In genomic region chr1:15308135-15308534, GRCh38 we compare ENCODE assay signal across 22 cellular contexts.
DNase-seq lines count a peak whose midpoint lies in the region; ATAC-seq, FAIRE-seq and TF ChIP-seq lines count a peak whose summit lies in the region.
"Had no signal": no experiment of that assay in that cellular context is flagged by ENCODE, and none has a peak within 500 bp of the region (broad histone marks: within the 10 kb centered on the region; RNA-seq: fewer than 3 reads in every experiment).

No MANE protein-coding gene starts in this region.

- H3K36me3 ChIP-seq in HepG2 (replicated peaks in 1 of 2; ENCODE audit: control insufficient read depth in 1 of 2, insufficient read depth in 2 of 2, low read length in 2 of 2), result no peaks in the 10 kb centered on the region

- CTCF ChIA-PET in HepG2 (lab: Yijun Ruan, JAX; ENCODE audit: low intra/inter-chr PET ratio, low total read pairs), result interaction anchor here (0.6 kb wide), 1 partner anchor 28 kb away, joined by 3 read pairs; no protein-coding TSS in a partner anchor

- no TSS peak for BruUV-seq in HepG2 (replicated peaks; lab: Mats Ljungman, UMichigan)

- H3K27me3 ChIP-seq in HepG2 (ENCODE audit: control insufficient read depth in 1 of 2, insufficient read depth in 2 of 2, low read length in 2 of 2), result peaks cover 4 to 17% of the 10 kb centered on the region in 2 experiments; a peak in 3 of 5 replicates

- H3K79me2 ChIP-seq in HepG2 (ENCODE audit: insufficient read depth, low read length), result no peaks in the 10 kb centered on the region

- TF ChIP-seq CTCF in HepG2 (CRISPR knock-in tag; IDR thresholded peaks at IDR 0.05), result no peak

- no peaks in the 10 kb centered on the region for H4K20me1 ChIP-seq in HepG2 (ENCODE audit: insufficient read depth, low read length)

- H3K27ac ChIP-seq in HepG2 (ENCODE audit: extremely low read length, insufficient read depth, low read length), result no peak overlapping the region
- H3K27ac ChIP-seq: 22Rv1, PC-9 had no signal

- no peak for ATAC-seq in HepG2
- ATAC-seq in GM18868 (IDR thresholded peaks at IDR 0.05; ENCODE audit: unreplicated experiment), result no peak
- no peak for ATAC-seq in activated T-helper 17 cell treated with anti-CD3 and anti-CD28 coated beads, Interleukin-2, amount 50 U/mL, for 72 hours (replicated peaks)
- no peak for ATAC-seq in HG03135 (IDR thresholded peaks at IDR 0.05; ENCODE audit: unreplicated experiment)
- ATAC-seq: GM12878, HCT116 had no signal

- peaks cover 15% of the 10 kb centered on the region for H3K4me1 ChIP-seq in HepG2 (ENCODE audit: insufficient read depth, low read length)

- peaks cover 5% of the 10 kb centered on the region for H3K9me3 Mint-ChIP-seq in activated T-helper 1 cell treated with anti-CD3 and anti-CD28 coated beads, Interleukin-12 subunit alpha, Interleukin-12 subunit beta, Interleukin-2, Interleukin-4 antibody, amounts not matched to agents 30 ng/mL and 10 ng/mL and 1 ng/mL, durations not matched to agents 14 hours and 24 hours and 36 hours
- H3K9me3 Mint-ChIP-seq in activated T-helper 17 cell treated with anti-CD3 and anti-CD28 coated beads, Interleukin-2, amount 50 U/mL, for 72 hours, result no peaks in the 10 kb centered on the region

- H3K36me3 Mint-ChIP-seq in activated T-helper 1 cell treated with anti-CD3 and anti-CD28 coated beads, Interleukin-12 subunit alpha, Interleukin-12 subunit beta, Interleukin-2, Interleukin-4 antibody, amounts not matched to agents 30 ng/mL and 10 ng/mL and 1 ng/mL, durations not matched to agents 14 hours and 24 hours and 36 hours (ENCODE audit: low read depth), result no peaks in the 10 kb centered on the region
- no peaks in the 10 kb centered on the region for H3K36me3 Mint-ChIP-seq in activated T-helper 17 cell treated with anti-CD3 and anti-CD28 coated beads, Interleukin-2, amount 50 U/mL, for 72 hours (ENCODE audit: low read depth)
- H3K36me3 Mint-ChIP-seq: CD14-positive monocyte had no signal

- H3K9ac ChIP-seq in HepG2 (ENCODE audit: insufficient read depth, low read depth, low read length), result no peak overlapping the region

- in situ Hi-C loops in HepG2 (cut with HindIII; ENCODE audit: extremely low pct_ligation_motif_present, low pct_unique_long_range_greater_than_20kb), result loop anchor here (10.0 kb wide), 1 partner anchor 183 kb away; no protein-coding TSS in a partner anchor

- 0% methylated on average over 1 of the region's 1 CpG for WGBS in HepG2 (ENCODE audit: low lambda C conversion rate)

- H3K4me2 ChIP-seq in HepG2 (ENCODE audit: low read depth, low read length), result no peak overlapping the region
- H3K4me2 ChIP-seq: PC-9 had no signal

- H3K4me3 Mint-ChIP-seq in activated T-helper 1 cell treated with anti-CD3 and anti-CD28 coated beads, Interleukin-12 subunit alpha, Interleukin-12 subunit beta, Interleukin-2, Interleukin-4 antibody, amounts not matched to agents 30 ng/mL and 10 ng/mL and 1 ng/mL, durations not matched to agents 14 hours and 24 hours and 36 hours, result no peak overlapping the region
- no peak overlapping the region for H3K4me3 Mint-ChIP-seq in activated T-helper 17 cell treated with anti-CD3 and anti-CD28 coated beads, Interleukin-2, amount 50 U/mL, for 72 hours
- H3K4me3 Mint-ChIP-seq: CD14-positive monocyte had no signal

- TF ChIP-seq POLR2A in HepG2 (IDR thresholded peaks at IDR 0.05; ENCODE audit: insufficient read depth in 1 of 2, low read depth in 2 of 2, low read length in 2 of 2), result no peak

- H3K4me1 Mint-ChIP-seq in activated T-helper 1 cell treated with anti-CD3 and anti-CD28 coated beads, Interleukin-12 subunit alpha, Interleukin-12 subunit beta, Interleukin-2, Interleukin-4 antibody, amounts not matched to agents 30 ng/mL and 10 ng/mL and 1 ng/mL, durations not matched to agents 14 hours and 24 hours and 36 hours (ENCODE audit: low read depth), result no peaks in the 10 kb centered on the region
- H3K4me1 Mint-ChIP-seq in activated T-helper 17 cell treated with anti-CD3 and anti-CD28 coated beads, Interleukin-2, amount 50 U/mL, for 72 hours, result no peaks in the 10 kb centered on the region

- FAIRE-seq in HepG2 (lab: Jason Lieb, UNC), result no peak
- FAIRE-seq: GM12878 had no signal

- no peak for TF ChIP-seq EP300 in HepG2 (IDR thresholded peaks at IDR 0.05; ENCODE audit: low read depth in 2 of 2, low read length in 2 of 2)
- no peak for TF ChIP-seq EP300 in HepG2 (CRISPR knock-in tag; IDR thresholded peaks at IDR 0.05; ENCODE audit: borderline replicate concordance)

- H3K27ac Mint-ChIP-seq in activated T-helper 1 cell treated with anti-CD3 and anti-CD28 coated beads, Interleukin-12 subunit alpha, Interleukin-12 subunit beta, Interleukin-2, Interleukin-4 antibody, amounts not matched to agents 30 ng/mL and 10 ng/mL and 1 ng/mL, durations not matched to agents 14 hours and 24 hours and 36 hours, result no peak overlapping the region
- no peak overlapping the region for H3K27ac Mint-ChIP-seq in activated T-helper 17 cell treated with anti-CD3 and anti-CD28 coated beads, Interleukin-2, amount 50 U/mL, for 72 hours
- H3K27ac Mint-ChIP-seq: CD14-positive monocyte had no signal

- H3K9me3 ChIP-seq in HepG2 (ENCODE audit: low read length), result no peaks in the 10 kb centered on the region

- H2AFZ ChIP-seq in HepG2 (ENCODE audit: low read length), result no peak overlapping the region
- H2AFZ ChIP-seq: PC-9 had no signal

- no peak overlapping the region for H3K4me3 ChIP-seq in HepG2 (replicated peaks in 1 of 3; ENCODE audit: insufficient read depth in 1 of 3, low read depth in 2 of 3, low read length in 3 of 3)
- H3K4me3 ChIP-seq: GM12878, PC-9 had no signal

- no peak for TF ChIP-seq RAD21 in HepG2 (CRISPR knock-in tag; IDR thresholded peaks at IDR 0.05)

- intact Hi-C loops in HepG2 (cut with micrococcal nuclease; ENCODE audit: unreplicated experiment), result no loop called here
- intact Hi-C loops in posterior vena cava (cut with DNase I), result no loop called here
- intact Hi-C loops in activated T-helper 1 cell treated with anti-CD3 and anti-CD28 coated beads, Interleukin-12 subunit alpha, Interleukin-12 subunit beta, Interleukin-2, Interleukin-4 antibody, amounts not matched to agents 30 ng/mL and 10 ng/mL and 1 ng/mL, durations not matched to agents 14 hours and 24 hours and 36 hours (cut with micrococcal nuclease), result no loop called here

- DNase-seq in COLO668 (lab: John Stamatoyannopoulos, UW; ENCODE audit: unreplicated experiment) (peak; percentile 73), SW480 (ENCODE audit: low spot score) (peak; percentile 60), HepG2 (ENCODE audit: low spot score) (no peak), posterior vena cava (ENCODE audit: low spot score) (peak; percentile 48)
- DNase-seq in activated T-helper 1 cell treated with anti-CD3 and anti-CD28 coated beads, Interleukin-12 subunit alpha, Interleukin-12 subunit beta, Interleukin-2, Interleukin-4 antibody, amounts not matched to agents 30 ng/mL and 10 ng/mL and 1 ng/mL, durations not matched to agents 14 hours and 24 hours and 36 hours (ENCODE audit: low spot score), result no peak
- DNase-seq: COR-L47, EL, GOT3, KG1, NCI-H1417 treated with DMSO at 0.1 percent for 48 hours, NCI-H187 treated with DMSO at 0.1 percent for 48 hours, NCI-H2227 treated with DMSO at 0.1 percent for 48 hours, NCI-H510A treated with DMSO at 0.1 percent for 48 hours, NCI-H82, PC-9 had no signal

- H3K27me3 Mint-ChIP-seq in activated T-helper 1 cell treated with anti-CD3 and anti-CD28 coated beads, Interleukin-12 subunit alpha, Interleukin-12 subunit beta, Interleukin-2, Interleukin-4 antibody, amounts not matched to agents 30 ng/mL and 10 ng/mL and 1 ng/mL, durations not matched to agents 14 hours and 24 hours and 36 hours (ENCODE audit: insufficient read depth), result no peaks in the 10 kb centered on the region
- H3K27me3 Mint-ChIP-seq in activated T-helper 17 cell treated with anti-CD3 and anti-CD28 coated beads, Interleukin-2, amount 50 U/mL, for 72 hours, result peaks cover 7% of the 10 kb centered on the region

- POLR2A ChIA-PET in HepG2 (lab: Yijun Ruan, JAX), result no interaction called here

TF ChIP-seq in HepG2, 621 proteins besides CTCF, POLR2A, EP300 and RAD21:
- peak; percentile 27; the same call in 1 of the 2 replicates for TF ChIP-seq HNF4A (CRISPR knock-in tag; IDR thresholded peaks at IDR 0.05)
- no peak for TF ChIP-seq ZNF790 (CRISPR knock-in tag; IDR thresholded peaks at IDR 0.05; ENCODE audit: borderline replicate concordance)

Comparison
In these comparisons a context has a peak if more than half of its experiments do, and no peak if none do; other contexts are left out.
1. DNase-seq: peak in COLO668 (single experiment), SW480 (single experiment) and posterior vena cava (single experiment); none in HepG2 (single experiment) and activated T-helper 1 cell treated with anti-CD3 and anti-CD28 coated beads, Interleukin-12 subunit alpha, Interleukin-12 subunit beta, Interleukin-2, Interleukin-4 antibody, amounts not matched to agents 30 ng/mL and 10 ng/mL and 1 ng/mL, durations not matched to agents 14 hours and 24 hours and 36 hours (single experiment).